ENCODE assay signal across 1 cellular context in genomic region chr11:14642873-14643696, GRCh38.
TF ChIP-seq lines count a peak whose summit lies in the region.

No MANE protein-coding gene starts in this region.

TF ChIP-seq in HepG2, 621 proteins besides CTCF, POLR2A, EP300 and RAD21 (continued from another document and continues in another):
- TF ChIP-seq ZBTB33 (CRISPR knock-in tag; IDR thresholded peaks at IDR 0.05) (peak; percentile 8; the same call in 1 of the 2 replicates), RNF219 (CRISPR knock-in tag; IDR thresholded peaks at IDR 0.05) (no peak), ZNF296 (CRISPR knock-in tag; conservative IDR thresholded peaks at IDR 0.05) (peak; percentile 63; the same call in 1 of the 2 replicates), PPARG (CRISPR knock-in tag; conservative IDR thresholded peaks at IDR 0.05) (no peak), TEAD2 (CRISPR knock-in tag; IDR thresholded peaks at IDR 0.05) (peak; percentile 93), RFX5 (IDR thresholded peaks at IDR 0.05; ENCODE audit: low read depth, low read length) (no peak), ZBTB7A (CRISPR knock-in tag; IDR thresholded peaks at IDR 0.05) (peak; percentile 2; the same call in 1 of the 2 replicates), ARNT2 (CRISPR knock-in tag; IDR thresholded peaks at IDR 0.05; ENCODE audit: low read depth) (peak; percentile 75; the same call in 1 of the 2 replicates), ATAD3A (CRISPR knock-in tag; IDR thresholded peaks at IDR 0.05) (0 out of 2 replicates have a peak, but pooled peaks have one; percentile 57), SPEN (CRISPR knock-in tag; IDR thresholded peaks at IDR 0.05; ENCODE audit: low read depth) (peak; percentile 12; the same call in 1 of the 2 replicates), NR2F6 (IDR thresholded peaks at IDR 0.05) (no peak), NR2F6 (CRISPR knock-in tag; IDR thresholded peaks at IDR 0.05) (no peak), TCF12 (IDR thresholded peaks at IDR 0.05) (no peak), TCF12 (CRISPR knock-in tag; IDR thresholded peaks at IDR 0.05) (no peak), ATF4 (CRISPR knock-in tag; IDR thresholded peaks at IDR 0.05) (peak in 1 of 2 experiments; percentile 62; a peak in 2 of 4 replicates), SOX13 (IDR thresholded peaks at IDR 0.05) (no peak), SOX13 (CRISPR knock-in tag; conservative IDR thresholded peaks at IDR 0.05 in 1 of 2, IDR thresholded peaks at IDR 0.05 in 1 of 2) (0 out of 4 replicates have a peak, but pooled peaks of 1 of the 2 experiments have one; percentile 14), TFDP2 (CRISPR knock-in tag; IDR thresholded peaks at IDR 0.05) (peak; percentile 48; the same call in 1 of the 2 replicates), ZHX2 (IDR thresholded peaks at IDR 0.05; ENCODE audit: low read depth) (no peak), ZHX2 (CRISPR knock-in tag; IDR thresholded peaks at IDR 0.05; ENCODE audit: borderline replicate concordance) (peak; percentile 44; the same call in 1 of the 2 replicates), TCF7 (IDR thresholded peaks at IDR 0.05; ENCODE audit: low read depth) (no peak), ZNF597 (CRISPR knock-in tag; IDR thresholded peaks at IDR 0.05) (no peak), ZNF839 (CRISPR knock-in tag; IDR thresholded peaks at IDR 0.05; ENCODE audit: borderline replicate concordance) (no peak), ZC3H13 (CRISPR knock-in tag; IDR thresholded peaks at IDR 0.05) (peak; percentile 53; the same call in 1 of the 2 replicates), SOX5 (CRISPR knock-in tag; IDR thresholded peaks at IDR 0.05; ENCODE audit: borderline replicate concordance) (peak; percentile 27; the same call in 1 of the 2 replicates), MEIS1 (CRISPR knock-in tag; IDR thresholded peaks at IDR 0.05; ENCODE audit: borderline replicate concordance) (no peak), ZNF280B (CRISPR knock-in tag; IDR thresholded peaks at IDR 0.05; ENCODE audit: borderline replicate concordance) (peak; percentile 97), ZFAT (CRISPR knock-in tag; conservative IDR thresholded peaks at IDR 0.05) (no peak), ZNF367 (CRISPR knock-in tag; IDR thresholded peaks at IDR 0.05; ENCODE audit: borderline replicate concordance) (peak; percentile 16; the same call in 1 of the 2 replicates), TAF1 (CRISPR knock-in tag; IDR thresholded peaks at IDR 0.05) (no peak), HCFC1 (IDR thresholded peaks at IDR 0.05; ENCODE audit: low read depth, low read length) (no peak), ZNF563 (CRISPR knock-in tag; IDR thresholded peaks at IDR 0.05) (peak; percentile 78; the same call in 1 of the 2 replicates), ZNF329 (CRISPR knock-in tag; IDR thresholded peaks at IDR 0.05; ENCODE audit: low read depth) (peak; percentile 61; the same call in 1 of the 2 replicates), PRMT3 (CRISPR knock-in tag; IDR thresholded peaks at IDR 0.05; ENCODE audit: borderline replicate concordance, low read depth) (0 out of 2 replicates have a peak, but pooled peaks have one; percentile 10), ZNF792 (CRISPR knock-in tag; IDR thresholded peaks at IDR 0.05) (0 out of 2 replicates have a peak, but pooled peaks have one; percentile 23), ZNF704 (CRISPR knock-in tag; IDR thresholded peaks at IDR 0.05; ENCODE audit: borderline replicate concordance) (no peak), HOXA3 (CRISPR knock-in tag; IDR thresholded peaks at IDR 0.05) (peak; percentile 29; the same call in 1 of the 2 replicates), ATF2 (CRISPR knock-in tag; IDR thresholded peaks at IDR 0.05) (peak; percentile 36; the same call in 1 of the 2 replicates), HOXA7 (CRISPR knock-in tag; IDR thresholded peaks at IDR 0.05) (0 out of 2 replicates have a peak, but pooled peaks have one; percentile 39), PLSCR1 (CRISPR knock-in tag; IDR thresholded peaks at IDR 0.05; ENCODE audit: borderline replicate concordance) (no peak), ZNF737 (CRISPR knock-in tag; IDR thresholded peaks at IDR 0.05; ENCODE audit: borderline replicate concordance) (no peak; the same call in 1 of the 2 replicates), ZFYVE20 (CRISPR knock-in tag; IDR thresholded peaks at IDR 0.05; ENCODE audit: borderline replicate concordance, low read depth) (no peak), KMT2A (CRISPR knock-in tag; IDR thresholded peaks at IDR 0.05) (no peak), ZSCAN31 (CRISPR knock-in tag; IDR thresholded peaks at IDR 0.05; ENCODE audit: low read depth) (0 out of 2 replicates have a peak, but pooled peaks have one; percentile 11)
